37 cellular contexts compared by ENCODE assay signal in genomic region chr15:34804776-34805175, GRCh38. TPM values are rescaled to one million over a fixed set of nuclear protein-coding genes. Genes with fewer than 3 reads are reported as not detected.
"Had no signal": no experiment of that assay in that cellular context is flagged by ENCODE, and none has a peak within 500 bp of the region (broad histone marks: within the 10 kb centered on the region; RNA-seq: fewer than 3 reads in every experiment).

No MANE protein-coding gene starts in this region.

- H3K27me3 ChIP-seq: brain microvascular endothelial cell, Peyer's patch had no signal

- H3K4me3 Mint-ChIP-seq: activated B cell treated with CpG ODN at 0.5 μM for 24 hours; activated CD4-positive, alpha-beta memory T cell treated with anti-CD3 and anti-CD28 coated beads for 36 hours; activated CD8-positive, alpha-beta memory T cell treated with anti-CD3 and anti-CD28 coated beads, Interleukin-2, amount 10 ng/mL, durations not matched to agents 7 days and 5 days; activated naive CD4-positive, alpha-beta T cell treated with anti-CD3 and anti-CD28 coated beads, Interleukin-2, amount 10 ng/mL, durations not matched to agents 7 days and 5 days; activated naive CD8-positive, alpha-beta T cell; activated naive CD8-positive, alpha-beta T cell treated with anti-CD3 and anti-CD28 coated beads, Interleukin-2, amount 50 U/mL, for 24 hours; T-cell; T-helper 17 cell had no signal

- H3K4me2 ChIP-seq: KMS-11 had no signal

- H3K27ac ChIP-seq: brain microvascular endothelial cell, KMS-11, Peyer's patch, VCaP had no signal

- ATAC-seq: activated CD8-positive, alpha-beta memory T cell treated with anti-CD3 and anti-CD28 coated beads, Interleukin-2, amount 10 ng/mL, durations not matched to agents 7 days and 5 days; PC-3; SK-N-SH treated with all-trans-retinoic acid at 6 μM for 48 hours; T-cell; T-helper 17 cell had no signal

- DNase-seq: activated B cell treated with CpG ODN at 0.5 μM for 24 hours; activated CD4-positive, alpha-beta memory T cell treated with anti-CD3 and anti-CD28 coated beads for 36 hours; activated CD4-positive, alpha-beta T cell treated with anti-CD3 and anti-CD28 coated beads for 4 hours; activated CD4-positive, alpha-beta T cell treated with anti-CD3 and anti-CD28 coated beads, Interleukin-2, amount 50 U/mL, for 1 hour; activated CD4-positive, CD25-positive, alpha-beta regulatory T cell treated with anti-CD3 and anti-CD28 coated beads, Interleukin-2, amount 50 U/mL, for 72 hours; activated CD8-positive, alpha-beta memory T cell treated with anti-CD3 and anti-CD28 coated beads, Interleukin-2, amount 10 ng/mL, durations not matched to agents 7 days and 5 days; activated CD8-positive, alpha-beta memory T cell treated with anti-CD3 and anti-CD28 coated beads, Interleukin-2, amount 50 U/mL, for 48 hours; activated effector memory CD4-positive, alpha-beta T cell treated with Interleukin-2 at 50 U/mL for 16 hours; activated naive CD4-positive, alpha-beta T cell treated with anti-CD3 and anti-CD28 coated beads, Interleukin-2, amount 10 ng/mL, durations not matched to agents 7 days and 5 days; activated naive CD8-positive, alpha-beta T cell treated with anti-CD3 and anti-CD28 coated beads, Interleukin-2, amount 50 U/mL, for 24 hours; activated T-cell treated with anti-CD3 and anti-CD28 coated beads, Interleukin-2, amount 50 U/mL, for 48 hours; aorta; brain microvascular endothelial cell; MM.1S; MV-4-11; NCI-H1092; NCI-H1436 treated with DMSO at 0.1 percent for 48 hours; NCI-H187; NCI-H2029 treated with DMSO at 0.1 percent for 48 hours; NCI-H2107; NCI-H2227 treated with DMSO at 0.1 percent for 48 hours; NCI-H510A treated with DMSO at 0.1 percent for 48 hours; NCI-H526 treated with DMSO at 0.1 percent for 48 hours; NK-92 treated with Interleukin-12 subunit alpha and Interleukin-12 subunit beta, amount 100 ng/mL, for 24 hours; PC-3; Peyer's patch; RPMI8226; SHP77 treated with DMSO at 0.1 percent for 48 hours; T-cell; T-helper 17 cell; T-helper 9 cell had no signal

- H3K9me3 Mint-ChIP-seq: activated naive CD4-positive, alpha-beta T cell treated with anti-CD3 and anti-CD28 coated beads, Interleukin-2, amount 10 ng/mL, durations not matched to agents 7 days and 5 days had no signal

- H3K36me3 Mint-ChIP-seq: activated CD4-positive, alpha-beta memory T cell treated with anti-CD3 and anti-CD28 coated beads for 36 hours; activated CD8-positive, alpha-beta memory T cell treated with anti-CD3 and anti-CD28 coated beads, Interleukin-2, amount 10 ng/mL, durations not matched to agents 7 days and 5 days; activated naive CD4-positive, alpha-beta T cell treated with anti-CD3 and anti-CD28 coated beads, Interleukin-2, amount 10 ng/mL, durations not matched to agents 7 days and 5 days; activated naive CD8-positive, alpha-beta T cell; T-cell had no signal

- H3K27ac Mint-ChIP-seq: activated B cell treated with CpG ODN at 0.5 μM for 24 hours; activated CD4-positive, alpha-beta memory T cell treated with anti-CD3 and anti-CD28 coated beads for 36 hours; activated CD8-positive, alpha-beta memory T cell treated with anti-CD3 and anti-CD28 coated beads, Interleukin-2, amount 10 ng/mL, durations not matched to agents 7 days and 5 days; activated naive CD4-positive, alpha-beta T cell treated with anti-CD3 and anti-CD28 coated beads, Interleukin-2, amount 10 ng/mL, durations not matched to agents 7 days and 5 days; activated naive CD8-positive, alpha-beta T cell; activated naive CD8-positive, alpha-beta T cell treated with anti-CD3 and anti-CD28 coated beads, Interleukin-2, amount 50 U/mL, for 24 hours; T-cell; T-helper 17 cell had no signal

- H3K9me3 ChIP-seq: Peyer's patch had no signal

- H3K4me1 Mint-ChIP-seq: activated B cell treated with CpG ODN at 0.5 μM for 24 hours; activated CD8-positive, alpha-beta memory T cell treated with anti-CD3 and anti-CD28 coated beads, Interleukin-2, amount 10 ng/mL, durations not matched to agents 7 days and 5 days; activated naive CD4-positive, alpha-beta T cell treated with anti-CD3 and anti-CD28 coated beads, Interleukin-2, amount 10 ng/mL, durations not matched to agents 7 days and 5 days; T-cell; T-helper 17 cell had no signal

- H3K36me3 ChIP-seq: brain microvascular endothelial cell, Peyer's patch had no signal

- H3K9ac ChIP-seq: KMS-11 had no signal

- H3K4me3 ChIP-seq: Peyer's patch had no signal

- H3K4me1 ChIP-seq: Peyer's patch had no signal

RNA-seq across cellular contexts. Expression of gene ACTC1, which starts 9.4 kb away (rescaled TPM):
- total RNA-seq: activated B cell treated with CpG ODN at 0.5 μM for 24 hours; activated CD4-positive, alpha-beta memory T cell treated with anti-CD3 and anti-CD28 coated beads for 36 hours; activated CD8-positive, alpha-beta memory T cell treated with anti-CD3 and anti-CD28 coated beads, Interleukin-2, amount 10 ng/mL, durations not matched to agents 7 days and 5 days; PC-3; Peyer's patch; SK-MEL-5; T-cell; T-helper 17 cell had no signal

RNA-seq across cellular contexts. Expression of gene GJD2, which starts 50.0 kb away (rescaled TPM):
- total RNA-seq: activated B cell treated with CpG ODN at 0.5 μM for 24 hours; activated CD4-positive, alpha-beta memory T cell treated with anti-CD3 and anti-CD28 coated beads for 36 hours; activated CD8-positive, alpha-beta memory T cell treated with anti-CD3 and anti-CD28 coated beads, Interleukin-2, amount 10 ng/mL, durations not matched to agents 7 days and 5 days; LHCN-M2; PC-3; Peyer's patch; SK-MEL-5; T-cell; T-helper 17 cell had no signal
- polyA plus RNA-seq: aorta had no signal
